In genomic region chr18:54388203-54389142, GRCh38 we compare ENCODE assay signal across 8 cellular contexts. TPM values are rescaled to one million over a fixed set of nuclear protein-coding genes. Genes with fewer than 3 reads are reported as not detected.
DNase-seq lines count a peak whose midpoint lies in the region; ATAC-seq and TF ChIP-seq lines count a peak whose summit lies in the region.

No MANE protein-coding gene starts in this region.

- no peak for TF ChIP-seq CTCF in neural progenitor cell (IDR thresholded peaks at IDR 0.05)

- H3F3A ChIP-seq in neural progenitor cell (ENCODE audit: low read depth): peaks cover 20% of the 10 kb centered on the region

- peak in 1 of 3 donors; percentile 58 for DNase-seq in CD4-positive, CD25-positive, alpha-beta regulatory T cell
- DNase-seq in NOMO-1 treated with DMSO at 0.1 percent for 48 hours (lab: John Stamatoyannopoulos, UW; ENCODE audit: unreplicated experiment): peak; percentile 56
- DNase-seq in T47D (ENCODE audit: low read depth in 1 of 2, low spot score in 1 of 2): peak; percentile 4 to 76
- DNase-seq in neural progenitor cell (ENCODE audit: low spot score): peak; percentile 15
- no peak for DNase-seq in NCI-H1417 treated with DMSO at 0.1 percent for 48 hours (lab: John Stamatoyannopoulos, UW)
- no peak for DNase-seq in anterior cingulate cortex (lab: John Stamatoyannopoulos, UW)

- H3K4me1 Mint-ChIP-seq in CD4-positive, CD25-positive, alpha-beta regulatory T cell: peaks cover 4 to 11% (median 6%) of the 10 kb centered on the region in 4 donors
- H3K4me1 Mint-ChIP-seq in neural progenitor cell: peaks cover 16% of the 10 kb centered on the region

- H3K9me3 Mint-ChIP-seq in CD4-positive, CD25-positive, alpha-beta regulatory T cell: no peaks in the 10 kb centered on the region
- peaks cover 7% of the 10 kb centered on the region for H3K9me3 Mint-ChIP-seq in neural progenitor cell

- H3K79me2 ChIP-seq in neural progenitor cell (ENCODE audit: low read depth): no peaks in the 10 kb centered on the region

- H4K20me1 ChIP-seq in neural progenitor cell (ENCODE audit: low read depth): no peaks in the 10 kb centered on the region

- peak overlapping the region in 1 of 4 donors; percentile 28 for H3K4me3 Mint-ChIP-seq in CD4-positive, CD25-positive, alpha-beta regulatory T cell
- no peak overlapping the region for H3K4me3 Mint-ChIP-seq in neural progenitor cell

- peaks cover 16% of the 10 kb centered on the region for H3K27me3 Mint-ChIP-seq in CD4-positive, CD25-positive, alpha-beta regulatory T cell
- H3K27me3 Mint-ChIP-seq in neural progenitor cell (ENCODE audit: insufficient read depth, low read depth): no peaks in the 10 kb centered on the region

- in situ Hi-C loops in T47D (cut with HindIII; ENCODE audit: low pct_unique_long_range_greater_than_20kb, low sequenced_read_pairs): no loop called here

- peak overlapping the region in 1 of 3 donors; percentile 55 for H3K27ac Mint-ChIP-seq in CD4-positive, CD25-positive, alpha-beta regulatory T cell
- H3K27ac Mint-ChIP-seq in neural progenitor cell: no peak overlapping the region

- no peak overlapping the region for H3K9ac ChIP-seq in neural progenitor cell

- H3K4me1 ChIP-seq in CD4-positive, CD25-positive, alpha-beta regulatory T cell (ENCODE audit: control insufficient read depth, insufficient read depth, low read length, poor library complexity, severe bottlenecking): no peaks in the 10 kb centered on the region
- H3K4me1 ChIP-seq in neural progenitor cell: peaks cover 14% of the 10 kb centered on the region

- H3K4me2 ChIP-seq in neural progenitor cell: no peak overlapping the region

- H3K36me3 ChIP-seq in CD4-positive, CD25-positive, alpha-beta regulatory T cell (ENCODE audit: control insufficient read depth, insufficient read depth, low read length): no peaks in the 10 kb centered on the region
- H3K36me3 ChIP-seq in neural progenitor cell: peaks cover 4% of the 10 kb centered on the region

- no peak overlapping the region for H3K27ac ChIP-seq in CD4-positive, CD25-positive, alpha-beta regulatory T cell (ENCODE audit: insufficient read depth, low read length, poor library complexity, severe bottlenecking)
- no peak overlapping the region for H3K27ac ChIP-seq in neural progenitor cell

- H2AFZ ChIP-seq in neural progenitor cell (replicated peaks): peak overlapping the region; percentile 64

- ATAC-seq in CD4-positive, CD25-positive, alpha-beta regulatory T cell (ENCODE audit: low read depth in 2 of 2): peak; percentile 60 to 62
- peak; percentile 91 for ATAC-seq in GM18870 (IDR thresholded peaks at IDR 0.05; ENCODE audit: unreplicated experiment)
- ATAC-seq in HG02981 (IDR thresholded peaks at IDR 0.05; ENCODE audit: unreplicated experiment): peak; percentile 93

- no peaks in the 10 kb centered on the region for H3K36me3 Mint-ChIP-seq in CD4-positive, CD25-positive, alpha-beta regulatory T cell
- H3K36me3 Mint-ChIP-seq in neural progenitor cell: peaks cover 3% of the 10 kb centered on the region

- H3K9me3 ChIP-seq in CD4-positive, CD25-positive, alpha-beta regulatory T cell (ENCODE audit: control insufficient read depth in 2 of 2, low read length in 2 of 2): no peaks in the 10 kb centered on the region
- no peaks in the 10 kb centered on the region for H3K9me3 ChIP-seq in neural progenitor cell (ENCODE audit: low read depth)

- no peaks in the 10 kb centered on the region for H3K27me3 ChIP-seq in CD4-positive, CD25-positive, alpha-beta regulatory T cell (ENCODE audit: control insufficient read depth, insufficient read depth, low read length)
- no peaks in the 10 kb centered on the region for H3K27me3 ChIP-seq in neural progenitor cell

- no peak overlapping the region for H3K4me3 ChIP-seq in CD4-positive, CD25-positive, alpha-beta regulatory T cell (ENCODE audit: low read depth, low read length)
- no peak overlapping the region for H3K4me3 ChIP-seq in neural progenitor cell

RNA-seq across cellular contexts. Expression of gene C18orf54, which starts 30.8 kb away (rescaled TPM):
- 2.7 TPM for total RNA-seq in CD4-positive, CD25-positive, alpha-beta regulatory T cell
- polyA plus RNA-seq in CD4-positive, CD25-positive, alpha-beta regulatory T cell: 1 to 10 TPM in 3 of 4 donors, under 1 TPM in 1; 0.76 to 1.8 (median 1.8) TPM
- 21.5 and 40.1 TPM in 2 replicates for total RNA-seq in neural progenitor cell (ENCODE audit: low replicate concordance)

RNA-seq across cellular contexts. Expression of gene STARD6, which starts 30.8 kb away (rescaled TPM):
- total RNA-seq in CD4-positive, CD25-positive, alpha-beta regulatory T cell: not detected
- 1 to 10 TPM in 1 of 4 donors, under 1 TPM in 2, not detected in 1; 0.30 to 1.1 (median 0.55) TPM for polyA plus RNA-seq in CD4-positive, CD25-positive, alpha-beta regulatory T cell
- total RNA-seq in neural progenitor cell (ENCODE audit: low replicate concordance): not detected in 2 replicates

Comparison
In these comparisons a context has a peak if more than half of its experiments do, and no peak if none do; other contexts are left out.
1. DNase-seq: peak in NOMO-1 treated with DMSO at 0.1 percent for 48 hours (single experiment), T47D (2 of 2) and neural progenitor cell (single experiment); none in NCI-H1417 treated with DMSO at 0.1 percent for 48 hours (single experiment) and anterior cingulate cortex (0 of 58).
2. Peak in every context shown above with its lines, with median percentiles within 50 percentile points of each other: ATAC-seq.